In the genomic region with DNA sequence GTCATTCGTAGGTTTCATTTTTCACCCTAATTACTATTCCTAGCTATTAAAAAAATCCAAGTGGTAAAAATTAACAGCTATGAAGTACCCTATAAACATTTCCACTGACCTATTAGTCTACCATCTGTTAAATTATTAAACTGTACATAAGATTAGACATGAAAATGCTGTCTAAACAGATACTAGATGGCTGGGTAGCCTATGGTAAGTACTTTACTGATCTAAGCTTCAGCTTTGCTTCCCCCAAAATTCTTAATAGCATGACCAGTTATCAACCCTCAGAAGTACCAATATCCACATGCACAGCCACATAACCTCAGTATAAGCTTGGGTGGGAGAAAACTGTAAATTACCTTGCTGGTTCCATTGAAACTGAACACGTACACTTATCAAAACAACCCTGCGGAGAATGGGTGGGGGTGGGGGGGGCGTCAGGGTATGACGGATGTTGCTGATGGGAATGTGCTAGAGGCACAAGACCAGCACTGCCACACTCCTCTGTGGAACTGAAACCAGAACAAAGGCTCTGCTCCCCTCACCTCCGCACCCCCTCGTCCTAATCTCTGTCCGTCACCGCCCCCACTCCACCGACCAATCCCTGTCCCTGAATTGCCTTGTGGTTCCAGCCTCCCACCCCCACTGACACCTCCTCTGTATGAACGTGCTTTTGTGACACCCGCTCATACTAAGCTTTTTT, we compare ENCODE assay signal across 8 cellular contexts. TPM values are rescaled to one million over a fixed set of nuclear protein-coding genes. Genes with fewer than 3 reads are reported as not detected.
DNase-seq lines count a peak whose midpoint lies in the region; ATAC-seq, FAIRE-seq and TF ChIP-seq lines count a peak whose summit lies in the region.

No MANE protein-coding gene starts in this region.

- POLR2A ChIA-PET in K562 (lab: Yijun Ruan, JAX) = interaction anchor here (0.6 to 3.3 kb wide), 8 partner anchors 11 to 1275 kb away, joined by 3 to 13 read pairs (median 3); no protein-coding TSS in a partner anchor

- FAIRE-seq in K562 (lab: Jason Lieb, UNC) (peak; percentile 85), D721Med (lab: Jason Lieb, UNC) (no peak)

- no peaks in the 10 kb centered on the region for H3K9me3 Mint-ChIP-seq in T-helper 2 cell treated with Interferon-gamma antibody and Interleukin-4, amounts not matched to agents 5 μg/mL and 100 μg/mL, for 36 hours

- H3K27me3 Mint-ChIP-seq in T-helper 2 cell treated with Interferon-gamma antibody and Interleukin-4, amounts not matched to agents 5 μg/mL and 100 μg/mL, for 36 hours (ENCODE audit: low read depth) = no peaks in the 10 kb centered on the region

- 0 out of 2 replicates have a peak, but pooled peaks cover 10% of the 10 kb centered on the region for H4K20me1 ChIP-seq in K562 (replicated peaks; ENCODE audit: control insufficient read depth, insufficient read depth, low read length)

- ATAC-seq in GM18868 (IDR thresholded peaks at IDR 0.05; ENCODE audit: unreplicated experiment) (peak; percentile 75), HG02981 (IDR thresholded peaks at IDR 0.05; ENCODE audit: unreplicated experiment) (peak; percentile 71), K562 (peak; percentile 97)

- no TSS peak for BruUV-seq in K562 (replicated peaks; lab: Mats Ljungman, UMichigan)

- H3K4me1 Mint-ChIP-seq in T-helper 2 cell treated with Interferon-gamma antibody and Interleukin-4, amounts not matched to agents 5 μg/mL and 100 μg/mL, for 36 hours (ENCODE audit: low read depth) = peaks cover 64% of the 10 kb centered on the region

- H3K9ac ChIP-seq in K562 (ENCODE audit: insufficient read depth in 1 of 2, low read depth in 2 of 2, low read length in 2 of 2) = peak overlapping the region in 1 of 2 experiments; percentile 41; a peak in 1 of 4 replicates

- peak; percentile 48 for DNase-seq in T-helper 2 cell treated with Interferon-gamma antibody and Interleukin-4, amounts not matched to agents 5 μg/mL and 100 μg/mL, for 36 hours (ENCODE audit: low spot score)
- DNase-seq in K562 (ENCODE audit: extremely low read depth in 1 of 4, low spot score in 3 of 4) (peak; percentile 89 to 92 (median 91)), tibial nerve (ENCODE audit: low spot score in 2 of 2) (no peak), D721Med (ENCODE audit: insufficient read length, low spot score) (no peak), esophagus squamous epithelium (lab: John Stamatoyannopoulos, UW) (no peak)
- DNase-seq in stimulated activated CD4-positive, alpha-beta T cell treated with anti-CD3 and anti-CD28 coated beads, Interleukin-12 subunit alpha, Interleukin-12 subunit beta, amount 100 ng/mL, for 24 hours (ENCODE audit: low read depth in 2 of 2) = peak; percentile 7 to 41

- TF ChIP-seq POLR2A in K562 (conservative IDR thresholded peaks at IDR 0.05) (no peak), tibial nerve (IDR thresholded peaks at IDR 0.05) (no peak), esophagus squamous epithelium (IDR thresholded peaks at IDR 0.05) (no peak)

- peak overlapping the region; percentile 64 for H3K4me2 ChIP-seq in K562 (ENCODE audit: insufficient read depth, low read length)

- peaks cover 94% of the 10 kb centered on the region for H3K79me2 ChIP-seq in K562 (ENCODE audit: control insufficient read depth, insufficient read depth, low read length)

- H2AFZ ChIP-seq in K562 (ENCODE audit: low read depth, low read length) = no peak overlapping the region

- in situ Hi-C loops in K562 (cut with MboI) = no loop called here

- H3K4me1 ChIP-seq in K562 (replicated peaks in 1 of 2; ENCODE audit: control insufficient read depth in 2 of 2, insufficient read depth in 2 of 2, low read length in 2 of 2) = peaks cover 11 to 42% of the 10 kb centered on the region in 2 experiments; a peak in 4 of 5 replicates
- H3K4me1 ChIP-seq in tibial nerve = peaks cover 0 to 64% (median 21%) of the 10 kb centered on the region in 4 donors
- H3K4me1 ChIP-seq in esophagus squamous epithelium = peaks cover 0 to 66% (median 21%) of the 10 kb centered on the region in 3 donors

- TF ChIP-seq CTCF in K562 (IDR thresholded peaks at IDR 0.05 in 2 of 3, conservative IDR thresholded peaks at IDR 0.05 in 1 of 3; ENCODE audit: insufficient read depth in 2 of 3, low read depth in 1 of 3, low read length in 3 of 3) (no peak), tibial nerve (IDR thresholded peaks at IDR 0.05) (no peak), D721Med (IDR thresholded peaks at IDR 0.05; ENCODE audit: insufficient read depth, missing control alignments) (no peak), esophagus squamous epithelium (IDR thresholded peaks at IDR 0.05) (no peak)

- peaks cover 4% of the 10 kb centered on the region; the same call in 1 of the 3 replicates for H3K36me3 ChIP-seq in K562 (ENCODE audit: control insufficient read depth, insufficient read depth, low read length)
- H3K36me3 ChIP-seq in tibial nerve = no peaks in the 10 kb centered on the region
- no peaks in the 10 kb centered on the region for H3K36me3 ChIP-seq in esophagus squamous epithelium

- H3K9me3 ChIP-seq in K562 (replicated peaks; ENCODE audit: control insufficient read depth, insufficient read depth, low read depth, low read length) (no peaks in the 10 kb centered on the region), tibial nerve (no peaks in the 10 kb centered on the region), esophagus squamous epithelium (no peaks in the 10 kb centered on the region)

- TF ChIP-seq RAD21 in K562 (CRISPR knock-in tag; conservative IDR thresholded peaks at IDR 0.05 in 1 of 2, IDR thresholded peaks at IDR 0.05 in 1 of 2) = no peak

- no peak for TF ChIP-seq EP300 in K562 (IDR thresholded peaks at IDR 0.05; ENCODE audit: low read length)
- TF ChIP-seq EP300 in tibial nerve (IDR thresholded peaks at IDR 0.05) = no peak

- peak overlapping the region; percentile 80 for H3K4me3 Mint-ChIP-seq in T-helper 2 cell treated with Interferon-gamma antibody and Interleukin-4, amounts not matched to agents 5 μg/mL and 100 μg/mL, for 36 hours

- CTCF ChIA-PET in K562 (lab: Yijun Ruan, JAX; ENCODE audit: low intra/inter-chr PET ratio) = no interaction called here

- H3K4me3 ChIP-seq in K562 (no peak overlapping the region), tibial nerve (no peak overlapping the region), esophagus squamous epithelium (no peak overlapping the region)

- intact Hi-C loops in K562 (cut with micrococcal nuclease) = no loop called here
- intact Hi-C loops in esophagus squamous epithelium (cut with DNase I) = no loop called here

- no peaks in the 10 kb centered on the region for H3K9me1 ChIP-seq in K562 (ENCODE audit: control insufficient read depth, insufficient read depth, low read length)

- peak overlapping the region; percentile 89 for H3K27ac Mint-ChIP-seq in T-helper 2 cell treated with Interferon-gamma antibody and Interleukin-4, amounts not matched to agents 5 μg/mL and 100 μg/mL, for 36 hours

- 8% methylated on average over 9 of the region's 12 CpGs for WGBS in K562 (ENCODE audit: insufficient coverage, low coverage, missing lambda C conversion rate)
- WGBS in tibial nerve, 2 donors = 58 to 64% methylated on average over 12 of the region's 12 CpGs
- WGBS in esophagus squamous epithelium, 2 donors = 76 to 83% methylated on average over 11 to 12 of the region's 12 CpGs

- H3K36me3 Mint-ChIP-seq in T-helper 2 cell treated with Interferon-gamma antibody and Interleukin-4, amounts not matched to agents 5 μg/mL and 100 μg/mL, for 36 hours (ENCODE audit: low read depth) = peaks cover 7% of the 10 kb centered on the region

- H3K27me3 ChIP-seq in K562 (ENCODE audit: control insufficient read depth in 2 of 2, insufficient read depth in 2 of 2, low read length in 2 of 2) (no peaks in the 10 kb centered on the region), tibial nerve (no peaks in the 10 kb centered on the region), esophagus squamous epithelium (no peaks in the 10 kb centered on the region)

- peak overlapping the region; percentile 24; the same call in 1 of the 3 replicates for H3K27ac ChIP-seq in K562 (ENCODE audit: extremely low read depth, low read depth, low read length)
- no peak overlapping the region for H3K27ac ChIP-seq in tibial nerve
- H3K27ac ChIP-seq in esophagus squamous epithelium = no peak overlapping the region

TF ChIP-seq in K562, 482 proteins besides CTCF, POLR2A, EP300 and RAD21 (continues in another document):
- peak; percentile 58; the same call in 1 of the 2 replicates for TF ChIP-seq SOX6 (IDR thresholded peaks at IDR 0.05)

RNA-seq across cellular contexts. Expression of a gene that starts 45.3 kb away (rescaled TPM):
- 25.2 and 26.6 TPM in 2 replicates for total RNA-seq in K562 (2011; cell fraction: chromatin; rRNA removed; ENCODE audit: low replicate concordance)
- 24.6 and 27.5 TPM in 2 replicates for total RNA-seq in K562 (2011; cell fraction: nucleolus; rRNA removed)
- 39.2 and 61.3 TPM in 2 replicates for total RNA-seq in K562 (2011; cell fraction: nucleoplasm; rRNA removed)
- 8.5 and 9.6 TPM in 2 replicates for total RNA-seq in K562 (2014; rRNA removed)
- total RNA-seq in K562 (2014; rRNA removed; fragmentation: Illumina TruSeq; extraction: Trizol) = 23.4 and 24.2 TPM in 2 replicates
- total RNA-seq in K562 (2015; rRNA removed; fragmentation: Illumina TruSeq; extraction: Trizol) = 24.1 and 25.4 TPM in 2 replicates
- total RNA-seq in K562 (2021) = 23.7 and 25.7 TPM in 2 replicates
- 22.2 and 32.4 TPM in 2 replicates for polyA plus RNA-seq in K562 (2011; rRNA removed)
- 23.3 and 23.6 TPM in 2 replicates for polyA plus RNA-seq in K562 (2011; cell fraction: cytosol; rRNA removed)
- polyA plus RNA-seq in K562 (2011; cell fraction: nucleus; rRNA removed) = 12.0 and 14.7 TPM in 2 replicates
- polyA plus RNA-seq in K562 (2012) = 10.9 and 18.2 TPM in 2 replicates
- polyA plus RNA-seq in K562 (2014; fragmentation: Illumina TruSeq; extraction: Trizol) = 30.9 and 32.6 TPM in 2 replicates
- polyA plus RNA-seq in K562 (2014; fragmentation: Nextera tagmentation; extraction: Ambion mirVana) = 10 to 100 TPM; 12.2 to 17.5 TPM
- polyA plus RNA-seq in K562 (2014; rRNA removed) = 16.4 and 20.0 TPM in 2 replicates
- polyA minus RNA-seq in K562 (2011; rRNA and poly(A)+ RNA removed) = 31.7 and 44.1 TPM in 2 replicates
- polyA minus RNA-seq in K562 (2011; cell fraction: cytosol; rRNA and poly(A)+ RNA removed) = 17.4 and 24.1 TPM in 2 replicates
- polyA minus RNA-seq in K562 (2011; cell fraction: nucleus; rRNA and poly(A)+ RNA removed) = 5.0 and 6.2 TPM in 2 replicates
- total RNA-seq in tibial nerve = 10 to 100 TPM; 13.6 to 25.2 (median 20.7) TPM
- total RNA-seq in esophagus squamous epithelium = 10 to 100 TPM; 24.1 to 34.2 (median 25.7) TPM

Comparison
In these comparisons a context has a peak if more than half of its experiments do, and no peak if none do; other contexts are left out.
1. DNase-seq: peak in T-helper 2 cell treated with Interferon-gamma antibody and Interleukin-4, amounts not matched to agents 5 μg/mL and 100 μg/mL, for 36 hours (single experiment), K562 (4 of 4) and stimulated activated CD4-positive, alpha-beta T cell treated with anti-CD3 and anti-CD28 coated beads, Interleukin-12 subunit alpha, Interleukin-12 subunit beta, amount 100 ng/mL, for 24 hours (2 of 2); none in tibial nerve (0 of 2), D721Med (single experiment) and esophagus squamous epithelium (single experiment).
2. Peak in every context shown above with its lines, with median percentiles within 50 percentile points of each other: ATAC-seq.